In the genomic region with DNA sequence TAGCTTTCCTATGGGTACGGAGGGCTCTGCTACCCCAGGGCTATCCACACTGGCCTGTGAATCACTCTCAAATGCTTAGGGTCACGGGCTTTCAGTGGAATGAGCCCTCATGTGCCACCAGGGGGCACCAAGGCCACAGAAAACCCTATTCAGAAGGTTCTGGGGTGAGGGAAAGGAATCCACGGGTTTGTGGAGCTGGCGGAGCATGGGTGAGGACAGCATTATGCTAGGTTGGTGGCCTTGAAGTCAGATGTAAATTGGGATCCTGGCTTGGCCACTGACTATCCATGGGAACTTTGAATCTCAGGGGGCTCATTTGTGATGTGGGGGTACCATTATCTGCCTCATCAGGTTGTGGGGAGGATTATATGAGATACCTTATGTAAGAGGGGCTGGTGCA, we compare ENCODE assay signal across 8 cellular contexts. TPM values are rescaled to one million over a fixed set of nuclear protein-coding genes. Genes with fewer than 3 reads are reported as not detected.
A peak's percentile ranks its signal among the peaks of the same experiment; 100 is the strongest.
DNase-seq lines count a peak whose midpoint lies in the region; ATAC-seq and TF ChIP-seq lines count a peak whose summit lies in the region.

No MANE protein-coding gene starts in this region.

- intact Hi-C loops in Panc1 (cut with micrococcal nuclease; ENCODE audit: unreplicated experiment): loop anchor here (2.0 kb wide), 1 partner anchor 48 kb away; no protein-coding TSS in a partner anchor

- peak; percentile 80 for DNase-seq in EL
- DNase-seq in HPDE6-E6E7 (ENCODE audit: extremely low spot score): peak; percentile 75
- DNase-seq in Panc1 (ENCODE audit: low read depth, low spot score): peak; percentile 28
- DNase-seq in activated T-helper 1 cell treated with Interleukin-2 at 50 U/mL for 16 hours (ENCODE audit: low read depth): peak; percentile 34
- DNase-seq in fibroblast of the aortic adventitia (ENCODE audit: low read depth): peak; percentile 81
- DNase-seq in non-pigmented ciliary epithelial cell (ENCODE audit: low read depth): peak; percentile 30
- DNase-seq in suprapubic skin (ENCODE audit: low spot score in 2 of 2): peak in 1 of 2 donors; percentile 83

- CTCF ChIA-PET in Panc1 (lab: Charles Lee): interaction anchor here (1.1 to 2.5 kb wide), 2 partner anchors 48 to 209 kb away, joined by 3 to 16 read pairs; no protein-coding TSS in a partner anchor

- ATAC-seq in Panc1 (peak; percentile 78), GM18498 (IDR thresholded peaks at IDR 0.05; ENCODE audit: unreplicated experiment) (no peak)

- no peaks in the 10 kb centered on the region for H3K27me3 ChIP-seq in Panc1 (ENCODE audit: control insufficient read depth, insufficient read depth, low read length)
- no peaks in the 10 kb centered on the region for H3K27me3 ChIP-seq in suprapubic skin

- H3K4me3 ChIP-seq in Panc1 (ENCODE audit: low read depth in 2 of 2, low read length in 2 of 2) (no peak overlapping the region), fibroblast of the aortic adventitia (ENCODE audit: low read depth, low read length) (no peak overlapping the region), suprapubic skin (no peak overlapping the region)

- TF ChIP-seq CTCF in Panc1 (IDR thresholded peaks at IDR 0.05): peak; percentile 76
- peak; percentile 86 for TF ChIP-seq CTCF in fibroblast of the aortic adventitia (IDR thresholded peaks at IDR 0.05; ENCODE audit: insufficient read depth, low read length)
- TF ChIP-seq CTCF in suprapubic skin (IDR thresholded peaks at IDR 0.05): peak; percentile 62 to 69

- POLR2A ChIA-PET in Panc1 (lab: Charles Lee): no interaction called here

- 14% methylated on average over 4 of the region's 4 CpGs for WGBS in suprapubic skin

- in situ Hi-C loops in Panc1 (cut with HindIII; ENCODE audit: low pct_unique_long_range_greater_than_20kb, low sequenced_read_pairs): no loop called here

- no peaks in the 10 kb centered on the region; the same call in 1 of the 2 replicates for H3K36me3 ChIP-seq in Panc1 (ENCODE audit: control insufficient read depth, insufficient read depth, low read length)
- H3K36me3 ChIP-seq in suprapubic skin: no peaks in the 10 kb centered on the region

- no peak for TF ChIP-seq EP300 in suprapubic skin (IDR thresholded peaks at IDR 0.05)

- no TSS peak for BruUV-seq in Panc1 (replicated peaks; lab: Mats Ljungman, UMichigan)

- H3K9me3 ChIP-seq in Panc1 (ENCODE audit: control insufficient read depth, insufficient read depth, low read depth, low read length) (no peaks in the 10 kb centered on the region), suprapubic skin (no peaks in the 10 kb centered on the region)

- H3K4me1 ChIP-seq in Panc1 (ENCODE audit: control insufficient read depth, insufficient read depth, low read length): no peaks in the 10 kb centered on the region
- H3K4me1 ChIP-seq in suprapubic skin: peaks cover 14% of the 10 kb centered on the region

- H3K27ac ChIP-seq in Panc1 (ENCODE audit: low read length) (no peak overlapping the region), suprapubic skin (no peak overlapping the region)

- no peak for TF ChIP-seq POLR2A in suprapubic skin (IDR thresholded peaks at IDR 0.05)

RNA-seq across cellular contexts. Expression of gene LAMTOR5, which starts 5.1 kb away (rescaled TPM):
- total RNA-seq in Panc1 (2021; ENCODE audit: unreplicated experiment) (119 TPM), fibroblast of the aortic adventitia (ENCODE audit: low replicate concordance) (43.3 and 96.5 TPM in 2 replicates), suprapubic skin (10 to 100 TPM; 53.7 to 81.2 (median 63.3) TPM)
- polyA plus RNA-seq in Panc1 (2012; ENCODE audit: insufficient read length): 155 TPM

RNA-seq across cellular contexts. Expression of gene SLC16A4, which starts 21.8 kb away (rescaled TPM):
- total RNA-seq in Panc1 (2021; ENCODE audit: unreplicated experiment): 0.46 TPM
- 0.50 TPM for polyA plus RNA-seq in Panc1 (2012; ENCODE audit: insufficient read length)
- total RNA-seq in fibroblast of the aortic adventitia (ENCODE audit: low replicate concordance): 36.8 and 71.9 TPM in 2 replicates
- total RNA-seq in suprapubic skin: 1 to 10 TPM in 3 of 4 donors, under 1 TPM in 1; 0.52 to 2.1 (median 1.9) TPM

RNA-seq across cellular contexts. Expression of gene PROK1, which starts 38.4 kb away (rescaled TPM):
- total RNA-seq in Panc1 (2021; ENCODE audit: unreplicated experiment): not detected
- polyA plus RNA-seq in Panc1 (2012; ENCODE audit: insufficient read length): not detected
- not detected in 2 replicates for total RNA-seq in fibroblast of the aortic adventitia (ENCODE audit: low replicate concordance)
- total RNA-seq in suprapubic skin: 1 to 10 TPM in 1 of 4 donors, under 1 TPM in 1, not detected in 2; 0.72 to 4.2 TPM

Comparison
In these comparisons a context has a peak if more than half of its experiments do, and no peak if none do; other contexts are left out.
1. RNA of gene SLC16A4, which starts 21.8 kb away (total RNA-seq): 36.8 to 71.9 TPM in fibroblast of the aortic adventitia; 0.52 to 2.1 TPM in suprapubic skin and 0.46 TPM in Panc1 (single experiment); every median in the first group is over 10 times any median in the second.
2. Peak in every context shown above with its lines, with median percentiles within 50 percentile points of each other: CTCF ChIP-seq.